In the genomic region with DNA sequence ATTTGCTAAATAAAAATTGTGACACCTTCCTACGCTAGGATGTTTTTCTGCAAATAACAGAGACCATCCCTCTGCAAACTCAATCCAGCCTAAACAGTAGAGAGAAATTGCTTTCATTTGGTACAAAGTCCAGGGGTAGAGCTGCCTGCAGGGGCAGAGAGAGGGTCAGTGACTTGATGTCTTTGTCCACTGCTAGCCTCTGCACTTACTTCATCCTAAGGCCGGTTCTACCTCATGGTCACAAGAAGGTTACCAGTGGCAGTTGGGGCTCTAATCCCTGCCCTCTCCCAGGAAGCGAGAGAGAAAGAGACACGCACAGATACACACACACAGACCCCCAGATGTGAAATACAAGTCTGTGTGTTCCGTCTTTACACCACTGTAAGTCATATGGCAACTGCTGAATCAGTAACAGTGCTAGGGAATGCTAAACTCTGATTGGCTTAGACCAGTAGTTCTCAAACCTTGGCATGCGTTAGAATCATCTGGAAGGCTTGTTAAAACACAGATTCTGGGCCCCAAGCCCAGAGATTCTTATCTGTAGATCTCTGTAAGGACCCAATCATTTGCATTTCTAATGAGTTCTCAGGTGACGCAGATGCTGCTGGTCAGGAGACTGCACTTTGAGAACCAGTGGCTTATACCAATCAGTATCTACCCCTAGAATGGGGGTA, we compare ENCODE assay signal across 14 cellular contexts. TPM values are rescaled to one million over a fixed set of nuclear protein-coding genes. Genes with fewer than 3 reads are reported as not detected.
DNase-seq lines count a peak whose midpoint lies in the region; ATAC-seq and TF ChIP-seq lines count a peak whose summit lies in the region.
"Had no signal": no experiment of that assay in that cellular context is flagged by ENCODE, and none has a peak within 500 bp of the region (broad histone marks: within the 10 kb centered on the region; RNA-seq: fewer than 3 reads in every experiment).

No MANE protein-coding gene starts in this region.

- H3K36me3 Mint-ChIP-seq in activated T-cell treated with anti-CD3 and anti-CD28 coated beads, Interleukin-2, amount 50 U/mL, for 72 hours (ENCODE audit: insufficient read depth in 2 of 2) = no peaks in the 10 kb centered on the region
- no peaks in the 10 kb centered on the region for H3K36me3 Mint-ChIP-seq in activated CD8-positive, alpha-beta T cell treated with anti-CD3 and anti-CD28 coated beads, Interleukin-2, amount 10 ng/mL, durations not matched to agents 7 days and 5 days (ENCODE audit: low read depth)
- H3K36me3 Mint-ChIP-seq: memory B cell; stimulated activated naive B cell treated with anti-CD40 and anti-IgM and Interleukin-4, amounts not matched to agents 10 μg/mL and 1 μg/mL and 100 μg/mL, for 72 hours had no signal

- H3K4me3 ChIP-seq in AG10803 (ENCODE audit: low read length) (no peak overlapping the region), LNCaP clone FGC (ENCODE audit: low read depth, low read length) (no peak overlapping the region), choroid plexus epithelial cell (ENCODE audit: low read depth, low read length) (no peak overlapping the region), MG63 (no peak overlapping the region)
- H3K4me3 ChIP-seq: gastrocnemius medialis had no signal

- no peaks in the 10 kb centered on the region; the same call in 1 of the 2 replicates for H3K9me3 ChIP-seq in MG63
- H3K9me3 ChIP-seq: gastrocnemius medialis had no signal

- CTCF ChIA-PET in activated CD8-positive, alpha-beta T cell treated with anti-CD3 and anti-CD28 coated beads, Interleukin-2, amount 10 ng/mL, durations not matched to agents 7 days and 5 days (lab: Charles Lee) = no interaction called here

- H3K27me3 Mint-ChIP-seq in activated T-cell treated with anti-CD3 and anti-CD28 coated beads, Interleukin-2, amount 50 U/mL, for 72 hours (ENCODE audit: low read depth) = peaks cover 17% of the 10 kb centered on the region
- peaks cover 2% of the 10 kb centered on the region for H3K27me3 Mint-ChIP-seq in activated CD8-positive, alpha-beta T cell treated with anti-CD3 and anti-CD28 coated beads, Interleukin-2, amount 10 ng/mL, durations not matched to agents 7 days and 5 days (ENCODE audit: low read depth)
- H3K27me3 Mint-ChIP-seq: activated CD4-positive, alpha-beta T cell treated with anti-CD3 and anti-CD28 coated beads, Interleukin-2, amount 10 ng/mL, durations not matched to agents 7 days and 5 days had no signal

- peaks cover 45% of the 10 kb centered on the region for H3K36me3 ChIP-seq in MG63
- H3K36me3 ChIP-seq: gastrocnemius medialis had no signal

- H3K4me1 Mint-ChIP-seq in activated T-cell treated with anti-CD3 and anti-CD28 coated beads, Interleukin-2, amount 50 U/mL, for 72 hours (ENCODE audit: low read depth) = peaks cover 17% of the 10 kb centered on the region
- peaks cover 21% of the 10 kb centered on the region for H3K4me1 Mint-ChIP-seq in activated CD8-positive, alpha-beta T cell treated with anti-CD3 and anti-CD28 coated beads, Interleukin-2, amount 10 ng/mL, durations not matched to agents 7 days and 5 days (ENCODE audit: low read depth)
- H3K4me1 Mint-ChIP-seq: memory B cell; stimulated activated naive B cell treated with anti-CD40 and anti-IgM and Interleukin-4, amounts not matched to agents 10 μg/mL and 1 μg/mL and 100 μg/mL, for 72 hours had no signal

- no peak overlapping the region for H3K4me3 Mint-ChIP-seq in activated T-cell treated with anti-CD3 and anti-CD28 coated beads, Interleukin-2, amount 50 U/mL, for 72 hours
- H3K4me3 Mint-ChIP-seq in activated CD8-positive, alpha-beta T cell treated with anti-CD3 and anti-CD28 coated beads, Interleukin-2, amount 10 ng/mL, durations not matched to agents 7 days and 5 days = no peak overlapping the region
- H3K4me3 Mint-ChIP-seq: activated CD4-positive, alpha-beta T cell treated with anti-CD3 and anti-CD28 coated beads, Interleukin-2, amount 10 ng/mL, durations not matched to agents 7 days and 5 days; activated naive CD8-positive, alpha-beta T cell treated with anti-CD3 and anti-CD28 coated beads, Interleukin-2, amount 50 U/mL, for 24 hours; memory B cell; stimulated activated naive B cell treated with anti-CD40 and anti-IgM and Interleukin-4, amounts not matched to agents 10 μg/mL and 1 μg/mL and 100 μg/mL, for 72 hours had no signal

- TF ChIP-seq CTCF in AG10803 (conservative IDR thresholded peaks at IDR 0.05; ENCODE audit: low read length) (no peak), LNCaP clone FGC (IDR thresholded peaks at IDR 0.05; ENCODE audit: control insufficient read depth, extremely low read depth, insufficient read depth) (no peak), choroid plexus epithelial cell (conservative IDR thresholded peaks at IDR 0.05; ENCODE audit: low read depth, low read length) (no peak)

- POLR2A ChIA-PET in activated CD8-positive, alpha-beta T cell treated with anti-CD3 and anti-CD28 coated beads, Interleukin-2, amount 10 ng/mL, durations not matched to agents 7 days and 5 days (lab: Charles Lee) = no interaction called here

- no peak for ATAC-seq in activated T-cell treated with anti-CD3 and anti-CD28 coated beads, Interleukin-2, amount 50 U/mL, for 72 hours (replicated peaks in 1 of 2)
- ATAC-seq in activated CD8-positive, alpha-beta T cell treated with anti-CD3 and anti-CD28 coated beads, Interleukin-2, amount 10 ng/mL, durations not matched to agents 7 days and 5 days = no peak
- no peak for ATAC-seq in HG03460 (IDR thresholded peaks at IDR 0.05; ENCODE audit: unreplicated experiment)
- ATAC-seq: activated naive CD8-positive, alpha-beta T cell treated with anti-CD3 and anti-CD28 coated beads, Interleukin-2, amount 50 U/mL, for 24 hours had no signal

- no peaks in the 10 kb centered on the region for H3K9me3 Mint-ChIP-seq in activated T-cell treated with anti-CD3 and anti-CD28 coated beads, Interleukin-2, amount 50 U/mL, for 72 hours
- no peaks in the 10 kb centered on the region for H3K9me3 Mint-ChIP-seq in activated CD8-positive, alpha-beta T cell treated with anti-CD3 and anti-CD28 coated beads, Interleukin-2, amount 10 ng/mL, durations not matched to agents 7 days and 5 days (ENCODE audit: insufficient read depth)
- H3K9me3 Mint-ChIP-seq: activated CD4-positive, alpha-beta T cell treated with anti-CD3 and anti-CD28 coated beads, Interleukin-2, amount 10 ng/mL, durations not matched to agents 7 days and 5 days; activated naive CD8-positive, alpha-beta T cell treated with anti-CD3 and anti-CD28 coated beads, Interleukin-2, amount 50 U/mL, for 24 hours; memory B cell; stimulated activated naive B cell treated with anti-CD40 and anti-IgM and Interleukin-4, amounts not matched to agents 10 μg/mL and 1 μg/mL and 100 μg/mL, for 72 hours had no signal

- DNase-seq in AG10803 (ENCODE audit: low read depth) (peak; percentile 93), LNCaP clone FGC (ENCODE audit: low read depth) (peak; percentile 97), choroid plexus epithelial cell (ENCODE audit: low read depth) (peak; percentile 91), midbrain (lab: John Stamatoyannopoulos, UW) (peak; percentile 10), MG63 (no peak)
- no peak for DNase-seq in activated T-cell treated with anti-CD3 and anti-CD28 coated beads, Interleukin-2, amount 50 U/mL, for 72 hours
- no peak for DNase-seq in activated CD8-positive, alpha-beta T cell treated with anti-CD3 and anti-CD28 coated beads, Interleukin-2, amount 10 ng/mL, durations not matched to agents 7 days and 5 days
- DNase-seq: activated CD4-positive, alpha-beta T cell treated with anti-CD3 and anti-CD28 coated beads, Interleukin-2, amount 10 ng/mL, durations not matched to agents 7 days and 5 days; activated naive CD8-positive, alpha-beta T cell treated with anti-CD3 and anti-CD28 coated beads, Interleukin-2, amount 50 U/mL, for 24 hours; gastrocnemius medialis; stimulated activated CD4-positive, alpha-beta T cell treated with anti-CD3 and anti-CD28 coated beads, Interleukin-12 subunit alpha, Interleukin-12 subunit beta, amount 100 ng/mL, for 4 hours; stimulated activated naive B cell treated with anti-CD40 and anti-IgM and Interleukin-4, amounts not matched to agents 10 μg/mL and 1 μg/mL and 100 μg/mL, for 72 hours had no signal

- no peak overlapping the region for H3K27ac Mint-ChIP-seq in activated T-cell treated with anti-CD3 and anti-CD28 coated beads, Interleukin-2, amount 50 U/mL, for 72 hours
- H3K27ac Mint-ChIP-seq in activated CD8-positive, alpha-beta T cell treated with anti-CD3 and anti-CD28 coated beads, Interleukin-2, amount 10 ng/mL, durations not matched to agents 7 days and 5 days = no peak overlapping the region
- H3K27ac Mint-ChIP-seq: activated CD4-positive, alpha-beta T cell treated with anti-CD3 and anti-CD28 coated beads, Interleukin-2, amount 10 ng/mL, durations not matched to agents 7 days and 5 days; activated naive CD8-positive, alpha-beta T cell treated with anti-CD3 and anti-CD28 coated beads, Interleukin-2, amount 50 U/mL, for 24 hours; memory B cell; stimulated activated naive B cell treated with anti-CD40 and anti-IgM and Interleukin-4, amounts not matched to agents 10 μg/mL and 1 μg/mL and 100 μg/mL, for 72 hours had no signal

- H3K27me3 ChIP-seq in MG63 = no peaks in the 10 kb centered on the region
- H3K27me3 ChIP-seq: gastrocnemius medialis had no signal

RNA-seq across cellular contexts. Expression of a gene that starts 13.1 kb away (rescaled TPM):
- 1 to 10 TPM; 1.5 to 2.0 TPM for total RNA-seq in activated T-cell treated with anti-CD3 and anti-CD28 coated beads, Interleukin-2, amount 50 U/mL, for 72 hours
- total RNA-seq in MG63 (2014; rRNA removed; shearing (Covaris generic); ENCODE audit: low replicate concordance) = not detected in 2 replicates
- under 1 TPM in 1 of 2 experiments, not detected in 1; 0.37 TPM for total RNA-seq in activated CD8-positive, alpha-beta T cell treated with anti-CD3 and anti-CD28 coated beads, Interleukin-2, amount 10 ng/mL, durations not matched to agents 7 days and 5 days

RNA-seq across cellular contexts. Expression of a gene that starts 16.8 kb away (rescaled TPM):
- total RNA-seq in activated T-cell treated with anti-CD3 and anti-CD28 coated beads, Interleukin-2, amount 50 U/mL, for 72 hours = not detected
- 53.0 and 98.5 TPM in 2 replicates for total RNA-seq in MG63 (2014; rRNA removed; shearing (Covaris generic); ENCODE audit: low replicate concordance)
- not detected for total RNA-seq in activated CD8-positive, alpha-beta T cell treated with anti-CD3 and anti-CD28 coated beads, Interleukin-2, amount 10 ng/mL, durations not matched to agents 7 days and 5 days
- total RNA-seq: activated CD4-positive, alpha-beta T cell treated with anti-CD3 and anti-CD28 coated beads, Interleukin-2, amount 10 ng/mL, durations not matched to agents 7 days and 5 days had no signal

Comparison
In these comparisons a context has a peak if more than half of its experiments do, and no peak if none do; other contexts are left out.
1. DNase-seq: peak in AG10803 (single experiment), LNCaP clone FGC (single experiment), choroid plexus epithelial cell (single experiment) and midbrain (single experiment); none in activated T-cell treated with anti-CD3 and anti-CD28 coated beads, Interleukin-2, amount 50 U/mL, for 72 hours (0 of 2), MG63 (single experiment) and activated CD8-positive, alpha-beta T cell treated with anti-CD3 and anti-CD28 coated beads, Interleukin-2, amount 10 ng/mL, durations not matched to agents 7 days and 5 days (single experiment).
2. RNA of a gene that starts 16.8 kb away (total RNA-seq): 53.0 to 98.5 TPM in MG63; not detected in activated T-cell treated with anti-CD3 and anti-CD28 coated beads, Interleukin-2, amount 50 U/mL, for 72 hours and not detected in activated CD8-positive, alpha-beta T cell treated with anti-CD3 and anti-CD28 coated beads, Interleukin-2, amount 10 ng/mL, durations not matched to agents 7 days and 5 days; every median in the first group is over 10 times any median in the second.